ENCODE assay signal across 1 cellular context in the genomic region with DNA sequence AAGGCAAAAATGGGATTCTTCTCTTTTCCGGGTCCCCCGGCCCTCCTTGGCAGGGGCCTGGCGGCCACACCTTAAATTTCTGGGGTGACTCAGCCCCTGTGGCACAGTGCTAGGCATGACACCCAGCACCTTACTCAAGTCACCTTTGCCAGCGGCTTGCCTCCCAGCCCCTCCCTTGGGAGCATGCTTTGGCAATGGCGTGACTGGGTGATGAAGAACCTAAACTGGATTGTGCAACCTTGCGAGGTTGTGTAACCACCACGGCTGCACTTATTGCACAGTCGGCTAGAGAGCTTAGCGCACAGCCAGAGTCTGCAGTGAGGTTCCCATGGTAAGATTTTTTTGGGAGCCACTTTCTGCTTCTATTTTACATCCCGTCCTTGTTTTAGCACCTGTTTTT.
A peak's percentile ranks its signal among the peaks of the same experiment; 100 is the strongest.
TF ChIP-seq lines count a peak whose summit lies in the region.

No MANE protein-coding gene starts in this region.

TF ChIP-seq in HCT116, 20 proteins besides CTCF, POLR2A, EP300 and RAD21 (continued from another document):
- peak; percentile 47; the same call in 1 of the 2 replicates for TF ChIP-seq FOSL1 (IDR thresholded peaks at IDR 0.05; ENCODE audit: low read depth)
